In genomic region chr12:6039894-6040601, GRCh38 we compare ENCODE assay signal across 8 cellular contexts.
A peak's percentile ranks its signal among the peaks of the same experiment; 100 is the strongest.
DNase-seq lines count a peak whose midpoint lies in the region; ATAC-seq and TF ChIP-seq lines count a peak whose summit lies in the region.

No MANE protein-coding gene starts in this region.

- H3K4me3 ChIP-seq in GM12875 (ENCODE audit: low read depth, low read length) (no peak overlapping the region), LNCaP clone FGC (ENCODE audit: low read depth, low read length) (no peak overlapping the region), adrenal gland (no peak overlapping the region), retinal pigment epithelial cell (ENCODE audit: low read length) (no peak overlapping the region)

- no peaks in the 10 kb centered on the region for H3K36me3 ChIP-seq in adrenal gland (replicated peaks in 1 of 2)

- no peaks in the 10 kb centered on the region for H3K27me3 ChIP-seq in adrenal gland

- TF ChIP-seq POLR2A in adrenal gland (IDR thresholded peaks at IDR 0.05) = no peak

- peak; percentile 77 for DNase-seq in ACHN
- DNase-seq in LNCaP clone FGC (ENCODE audit: low read depth) = peak; percentile 40
- DNase-seq in SK-N-DZ (ENCODE audit: low spot score) = peak; percentile 85
- peak; percentile 46 to 80 (median 70) for DNase-seq in adrenal gland
- no peak for DNase-seq in left ventricle myocardium superior
- DNase-seq in retinal pigment epithelial cell (ENCODE audit: low read depth) = no peak
- DNase-seq in GF-D8 (lab: John Stamatoyannopoulos, UW) = no peak

- H3K9me3 ChIP-seq in adrenal gland (replicated peaks in 1 of 3) = no peaks in the 10 kb centered on the region

- in situ Hi-C loops in ACHN (cut with HindIII; ENCODE audit: low pct_ligation_motif_present, low pct_unique_long_range_greater_than_20kb, low sequenced_read_pairs) = no loop called here

- TF ChIP-seq CTCF in GM12875 (IDR thresholded peaks at IDR 0.05; ENCODE audit: borderline replicate concordance, insufficient read depth, low read depth, low read length) (peak; percentile 85), LNCaP clone FGC (IDR thresholded peaks at IDR 0.05; ENCODE audit: control insufficient read depth, extremely low read depth, insufficient read depth) (peak; percentile 97), adrenal gland (IDR thresholded peaks at IDR 0.05) (peak; percentile 91 to 96 (median 94)), retinal pigment epithelial cell (conservative IDR thresholded peaks at IDR 0.05; ENCODE audit: low read depth, low read length) (peak; percentile 89)

- H3K4me1 ChIP-seq in adrenal gland (replicated peaks in 1 of 2) = no peaks in the 10 kb centered on the region

- WGBS in adrenal gland, 4 donors = 21 to 24% (median 23%) methylated on average over 11 to 12 of the region's 12 CpGs

- peak; percentile 80 for ATAC-seq in left ventricle myocardium superior

- intact Hi-C loops in adrenal gland (cut with DNase I) (loop anchor here (5.0 kb wide), 1 partner anchor 53 kb away; no protein-coding TSS in a partner anchor), left ventricle myocardium superior (cut with micrococcal nuclease) (loop anchor here (2.0 kb wide), 1 partner anchor 51 kb away; no protein-coding TSS in a partner anchor)

- no peak overlapping the region for H3K27ac ChIP-seq in adrenal gland

Comparison
In these comparisons a context has a peak if more than half of its experiments do, and no peak if none do; other contexts are left out.
1. DNase-seq: peak in ACHN (single experiment), LNCaP clone FGC (single experiment), SK-N-DZ (single experiment) and adrenal gland (7 of 7); none in left ventricle myocardium superior (single experiment), retinal pigment epithelial cell (single experiment) and GF-D8 (single experiment).
2. Peak in every context shown above with its lines, with median percentiles within 50 percentile points of each other: CTCF ChIP-seq.